7 cellular contexts compared by ENCODE assay signal in genomic region chr21:45439171-45439872, GRCh38. TPM values are rescaled to one million over a fixed set of nuclear protein-coding genes. Genes with fewer than 3 reads are reported as not detected.
DNase-seq lines count a peak whose midpoint lies in the region; ATAC-seq and TF ChIP-seq lines count a peak whose summit lies in the region.

No MANE protein-coding gene starts in this region.

- H3K9me3 ChIP-seq in SK-N-MC (ENCODE audit: low read depth, low read length) = no peaks in the 10 kb centered on the region
- H3K9me3 ChIP-seq in gastroesophageal sphincter = no peaks in the 10 kb centered on the region
- H3K9me3 ChIP-seq in osteoblast (ENCODE audit: low read depth, low read length) = no peaks in the 10 kb centered on the region

- peak; percentile 96 for DNase-seq in GM10266 (ENCODE audit: extremely low spot score)
- peak; percentile 24 for DNase-seq in SK-N-MC (ENCODE audit: low read depth, low spot score)
- peak; percentile 86 for DNase-seq in activated naive CD4-positive, alpha-beta T cell treated with Interleukin-2 at 50 U/mL for 16 hours
- DNase-seq in osteoblast (ENCODE audit: insufficient read length, low spot score, missing footprints) = peak; percentile 100
- DNase-seq in superior temporal gyrus (ENCODE audit: extremely low spot score) = peak; percentile 81

- H4K20me1 ChIP-seq in osteoblast (ENCODE audit: insufficient read depth, low read length) = no peaks in the 10 kb centered on the region

- peak overlapping the region; percentile 92 for H2AFZ ChIP-seq in osteoblast (ENCODE audit: low read length)

- peak; percentile 90 for ATAC-seq in gastroesophageal sphincter

- H3K4me2 ChIP-seq in osteoblast (ENCODE audit: insufficient read depth, low read length) = peak overlapping the region; percentile 88

- peak overlapping the region; percentile 28 to 72 (median 65) for H3K4me3 Mint-ChIP-seq in IgD-negative memory B cell

- no peaks in the 10 kb centered on the region for H3K27me3 ChIP-seq in gastroesophageal sphincter
- no peaks in the 10 kb centered on the region for H3K27me3 ChIP-seq in osteoblast (ENCODE audit: insufficient read depth, low read length)

- TF ChIP-seq EP300 in gastroesophageal sphincter (IDR thresholded peaks at IDR 0.05) = no peak

- 3 to 20% methylated on average over 1 to 12 of the region's 58 CpGs for WGBS in gastroesophageal sphincter (ENCODE audit: low coverage in 1 of 2), 2 donors

- H3K4me1 Mint-ChIP-seq in IgD-negative memory B cell = peaks cover 0 to 5% (median 0%) of the 10 kb centered on the region in 3 donors

- TF ChIP-seq CTCF in GM10266 (IDR thresholded peaks at IDR 0.05; ENCODE audit: control insufficient read depth, insufficient read depth, low read depth, missing control alignments) = peak; percentile 96
- TF ChIP-seq CTCF in gastroesophageal sphincter (IDR thresholded peaks at IDR 0.05) = peak in 3 of 4 experiments; percentile 98 to 99 (median 99)
- peak; percentile 90 for TF ChIP-seq CTCF in osteoblast (IDR thresholded peaks at IDR 0.05; ENCODE audit: extremely low read depth, low read depth, low read length)

- H3K79me2 ChIP-seq in osteoblast (ENCODE audit: insufficient read depth, low read length) = no peaks in the 10 kb centered on the region

- H3K36me3 Mint-ChIP-seq in IgD-negative memory B cell = no peaks in the 10 kb centered on the region

- no peak overlapping the region for H3K9ac ChIP-seq in SK-N-MC (ENCODE audit: insufficient read length)

- no peaks in the 10 kb centered on the region for H3K9me3 Mint-ChIP-seq in IgD-negative memory B cell

- no peak overlapping the region for H3K4me3 ChIP-seq in SK-N-MC
- H3K4me3 ChIP-seq in gastroesophageal sphincter = peak overlapping the region in 1 of 2 donors; percentile 46
- H3K4me3 ChIP-seq in osteoblast (ENCODE audit: insufficient read depth, low read length) = peak overlapping the region; percentile 72

- H3K27ac ChIP-seq in SK-N-MC = no peak overlapping the region
- H3K27ac ChIP-seq in gastroesophageal sphincter = peak overlapping the region in 3 of 4 donors; percentile 79 to 80 (median 80)
- peak overlapping the region; percentile 86 for H3K27ac ChIP-seq in osteoblast (ENCODE audit: low read depth, low read length)

- H3K36me3 ChIP-seq in SK-N-MC (ENCODE audit: insufficient read depth, low read length) = no peaks in the 10 kb centered on the region
- no peaks in the 10 kb centered on the region for H3K36me3 ChIP-seq in gastroesophageal sphincter
- H3K36me3 ChIP-seq in osteoblast (ENCODE audit: insufficient read depth, low read length) = no peaks in the 10 kb centered on the region

- peaks cover 4% of the 10 kb centered on the region for H3K27me3 Mint-ChIP-seq in IgD-negative memory B cell

- TF ChIP-seq POLR2A in gastroesophageal sphincter (IDR thresholded peaks at IDR 0.05) = no peak

- H3K4me1 ChIP-seq in gastroesophageal sphincter = peaks cover 0 to 45% (median 17%) of the 10 kb centered on the region in 3 donors
- peaks cover 6% of the 10 kb centered on the region for H3K4me1 ChIP-seq in osteoblast (ENCODE audit: insufficient read depth, low read length)

- H3K27ac Mint-ChIP-seq in IgD-negative memory B cell = peak overlapping the region in 1 of 3 donors; percentile 79

RNA-seq across cellular contexts. Expression of gene COL18A1, which starts 34.4 kb away (rescaled TPM):
- polyA plus RNA-seq in IgD-negative memory B cell = 4.0 TPM
- 100 to 1,000 TPM in 1 of 4 donors, 10 to 100 TPM in 3; 69.3 to 116 (median 78.4) TPM for total RNA-seq in gastroesophageal sphincter
- 8.3 and 8.8 TPM in 2 replicates for total RNA-seq in osteoblast

Comparison
In these comparisons a context has a peak if more than half of its experiments do, and no peak if none do; other contexts are left out.
1. DNase-seq: peak in every context shown above with its lines; median percentile 100 in osteoblast; 96 in GM10266; 86 in activated naive CD4-positive, alpha-beta T cell treated with Interleukin-2 at 50 U/mL for 16 hours; 81 in superior temporal gyrus; 24 in SK-N-MC.